10 cellular contexts compared by ENCODE assay signal in genomic region chr10:74900297-74900696, GRCh38.
DNase-seq lines count a peak whose midpoint lies in the region; ATAC-seq and TF ChIP-seq lines count a peak whose summit lies in the region.
"Had no signal": no experiment of that assay in that cellular context is flagged by ENCODE, and none has a peak within 500 bp of the region (broad histone marks: within the 10 kb centered on the region; RNA-seq: fewer than 3 reads in every experiment).

No MANE protein-coding gene starts in this region.

- peak overlapping the region; percentile 42 for H3K4me3 Mint-ChIP-seq in activated naive CD8-positive, alpha-beta T cell treated with anti-CD3 and anti-CD28 coated beads for 36 hours
- no peak overlapping the region for H3K4me3 Mint-ChIP-seq in H9
- H3K4me3 Mint-ChIP-seq: neural crest cell had no signal

- H4K91ac ChIP-seq in H9 (ENCODE audit: insufficient read length, low read depth, low read length): no peak overlapping the region

- no peak overlapping the region for H4K8ac ChIP-seq in H9 (replicated peaks; ENCODE audit: insufficient read length, low read depth, low read length)

- H3K27ac ChIP-seq in caudate nucleus (ENCODE audit: low read depth, low read length): no peak overlapping the region
- H3K27ac ChIP-seq in H9 (ENCODE audit: insufficient read length, low read depth, low read length): no peak overlapping the region
- no peak overlapping the region for H3K27ac ChIP-seq in testis

- H3K4ac ChIP-seq in H9 (ENCODE audit: low read depth, low read length): no peak overlapping the region

- H3K27me3 ChIP-seq in H9 (ENCODE audit: insufficient read depth, low read length) (no peaks in the 10 kb centered on the region), testis (no peaks in the 10 kb centered on the region)

- H2BK5ac ChIP-seq in H9 (ENCODE audit: insufficient read length, low read length): no peak overlapping the region

- H3K9me3 Mint-ChIP-seq in activated naive CD8-positive, alpha-beta T cell treated with anti-CD3 and anti-CD28 coated beads for 36 hours: no peaks in the 10 kb centered on the region
- H3K9me3 Mint-ChIP-seq in H9: no peaks in the 10 kb centered on the region
- H3K9me3 Mint-ChIP-seq: neural crest cell had no signal

- H3K23me2 ChIP-seq in H9 (ENCODE audit: insufficient read length, low read depth, low read length, poor library complexity, severe bottlenecking): no peaks in the 10 kb centered on the region

- H3K14ac ChIP-seq in H9 (ENCODE audit: insufficient read depth, low read length): no peak overlapping the region

- no peak overlapping the region for H2BK120ac ChIP-seq in H9 (ENCODE audit: low read depth, low read length, poor library complexity, severe bottlenecking)

- DNase-seq in GM10248 (ENCODE audit: extremely low spot score) (peak; percentile 38), foreskin fibroblast (no peak), caudate nucleus (lab: John Stamatoyannopoulos, UW) (no peak), H9 (no peak), testis (no peak)
- peak; percentile 26 for DNase-seq in activated naive CD8-positive, alpha-beta T cell treated with anti-CD3 and anti-CD28 coated beads for 36 hours
- DNase-seq: NCI-H1436 treated with DMSO at 0.1 percent for 48 hours had no signal

- peak overlapping the region; percentile 81 for H3K27ac Mint-ChIP-seq in activated naive CD8-positive, alpha-beta T cell treated with anti-CD3 and anti-CD28 coated beads for 36 hours
- peak overlapping the region in 1 of 3 experiments; percentile 52; a peak in 1 of 7 replicates for H3K27ac Mint-ChIP-seq in H9

- H3K18ac ChIP-seq in H9 (ENCODE audit: insufficient read length, low read depth, low read length): no peak overlapping the region

- H2AFZ ChIP-seq in H9 (ENCODE audit: low read length): no peak overlapping the region

- H3K4me1 Mint-ChIP-seq in activated naive CD8-positive, alpha-beta T cell treated with anti-CD3 and anti-CD28 coated beads for 36 hours: peaks cover 67% of the 10 kb centered on the region
- peaks cover 12 to 15% of the 10 kb centered on the region in 2 experiments; a peak in 3 of 4 replicates for H3K4me1 Mint-ChIP-seq in H9

- H3K36me3 Mint-ChIP-seq in activated naive CD8-positive, alpha-beta T cell treated with anti-CD3 and anti-CD28 coated beads for 36 hours: peaks cover 11% of the 10 kb centered on the region
- no peaks in the 10 kb centered on the region for H3K36me3 Mint-ChIP-seq in H9 (ENCODE audit: insufficient read depth in 1 of 3, low read depth in 3 of 3)

- H3K79me2 ChIP-seq in H9 (ENCODE audit: insufficient read depth, low read length): no peaks in the 10 kb centered on the region

- H3K4me1 ChIP-seq in H9 (ENCODE audit: insufficient read depth, low read length) (no peaks in the 10 kb centered on the region), testis (peaks cover 42% of the 10 kb centered on the region)

- H3K36me3 ChIP-seq in testis (ENCODE audit: low read depth, missing control alignments): no peaks in the 10 kb centered on the region

- no peak overlapping the region for H3K23ac ChIP-seq in H9 (ENCODE audit: insufficient read length, low read depth, low read length)

- TF ChIP-seq POLR2A in testis (IDR thresholded peaks at IDR 0.05): no peak

- no peaks in the 10 kb centered on the region for H4K20me1 ChIP-seq in H9 (ENCODE audit: control insufficient read depth, insufficient read depth, insufficient read length)

- no peaks in the 10 kb centered on the region for H3K27me3 Mint-ChIP-seq in activated naive CD8-positive, alpha-beta T cell treated with anti-CD3 and anti-CD28 coated beads for 36 hours
- no peaks in the 10 kb centered on the region; the same call in 1 of the 2 replicates for H3K27me3 Mint-ChIP-seq in H9 (ENCODE audit: low read depth)

- H2BK15ac ChIP-seq in H9 (ENCODE audit: low read depth, low read length): no peak overlapping the region

- no peak overlapping the region for H3K56ac ChIP-seq in H9 (ENCODE audit: insufficient read length, low read depth, low read length)

- no peak overlapping the region for H2AK5ac ChIP-seq in H9 (ENCODE audit: insufficient read length, low read length)

- no peaks in the 10 kb centered on the region for H3K79me1 ChIP-seq in H9 (ENCODE audit: insufficient read depth, low read depth, low read length, poor library complexity, severe bottlenecking)

- intact Hi-C loops in testis (cut with DNase I; ENCODE audit: low total_unique reads): no loop called here

- ATAC-seq in GM19395 (IDR thresholded peaks at IDR 0.05; ENCODE audit: unreplicated experiment): peak; percentile 63
- peak; percentile 51 for ATAC-seq in HG03196 (IDR thresholded peaks at IDR 0.05; ENCODE audit: unreplicated experiment)

- no peak overlapping the region for H3K4me2 ChIP-seq in H9 (ENCODE audit: insufficient read depth, insufficient read length, low read length)

- no CpG with 5 or more reads among the region's 5 CpGs for WGBS in H9 (ENCODE audit: extremely low coverage, insufficient read length, low lambda C conversion rate)
- WGBS in testis, 2 donors: 95 to 96% methylated on average over 5 of the region's 5 CpGs

- H3K4me3 ChIP-seq in foreskin fibroblast (ENCODE audit: low read depth in 1 of 2, low read length in 2 of 2) (no peak overlapping the region), testis (no peak overlapping the region)

- POLR2A ChIA-PET in GM10248 (lab: Yijun Ruan, JAX): no interaction called here

- no peak overlapping the region for H3K9ac ChIP-seq in H9 (ENCODE audit: extremely low read depth, insufficient read length, low read length)

- H3T11ph ChIP-seq in H9 (ENCODE audit: low read length): no peak overlapping the region

- CTCF ChIA-PET in GM10248 (lab: Yijun Ruan, JAX): interaction anchor here (1.0 to 6.1 kb wide), 4 partner anchors 8 to 86 kb away, joined by 3 to 46 read pairs (median 4); no protein-coding TSS in a partner anchor

- TF ChIP-seq CTCF in GM10248 (IDR thresholded peaks at IDR 0.05; ENCODE audit: control extremely low read depth, extremely low read depth, low read depth, missing control alignments) (no peak), foreskin fibroblast (IDR thresholded peaks at IDR 0.05; ENCODE audit: low read depth, low read length) (no peak), H9 (conservative IDR thresholded peaks at IDR 0.05) (no peak), testis (IDR thresholded peaks at IDR 0.05) (no peak)

- no peaks in the 10 kb centered on the region for H3K9me3 ChIP-seq in H9 (ENCODE audit: control insufficient read depth, low read depth, low read length)
- H3K9me3 ChIP-seq in testis: no peaks in the 10 kb centered on the region

- no peak overlapping the region for H2BK20ac ChIP-seq in H9 (ENCODE audit: low read depth, low read length, poor library complexity, severe bottlenecking)

- no peak overlapping the region for H2BK12ac ChIP-seq in H9 (ENCODE audit: insufficient read length, low read depth, low read length)

- no peak overlapping the region for H4K5ac ChIP-seq in H9 (ENCODE audit: insufficient read length, low read depth, low read length)

Comparison
In these comparisons a context has a peak if more than half of its experiments do, and no peak if none do; other contexts are left out.
1. DNase-seq: peak in GM10248 (single experiment) and activated naive CD8-positive, alpha-beta T cell treated with anti-CD3 and anti-CD28 coated beads for 36 hours (single experiment); none in foreskin fibroblast (0 of 2), caudate nucleus (0 of 61), H9 (single experiment) and testis (single experiment).